Comparison of ENCODE assay signal across 8 cellular contexts in the genomic region with DNA sequence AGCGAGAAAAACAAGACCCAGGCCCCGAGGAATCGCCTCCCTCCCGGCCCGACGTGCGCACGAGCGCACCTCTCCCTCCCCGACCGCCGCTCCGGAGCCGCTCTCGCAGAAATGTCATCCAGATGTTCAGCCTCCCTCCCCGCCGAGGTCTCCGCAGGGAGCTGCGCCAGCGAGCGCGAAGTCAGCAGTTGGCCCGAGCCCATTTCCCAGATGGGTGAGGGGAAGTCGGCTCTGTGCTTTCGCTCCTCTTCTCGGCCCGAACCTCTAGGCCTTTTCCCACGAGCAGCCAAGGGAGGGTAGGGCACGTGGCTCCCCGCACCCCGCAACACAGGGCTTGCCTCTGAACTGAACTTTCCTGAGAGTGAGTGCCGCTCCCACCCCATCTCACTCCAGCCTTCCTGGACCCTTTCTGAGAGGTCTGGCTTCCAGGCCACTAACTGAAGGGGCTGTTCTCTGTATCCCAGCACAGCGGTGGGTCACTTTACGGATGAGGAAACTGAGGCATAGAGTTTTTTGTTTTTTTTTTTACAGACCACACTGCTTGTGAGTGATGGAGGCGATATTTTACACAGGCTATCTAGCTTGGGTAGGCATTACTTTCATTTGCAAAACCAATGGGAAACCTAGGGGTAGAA. TPM values are rescaled to one million over a fixed set of nuclear protein-coding genes. Genes with fewer than 3 reads are reported as not detected.
DNase-seq lines count a peak whose midpoint lies in the region; ATAC-seq, FAIRE-seq and TF ChIP-seq lines count a peak whose summit lies in the region.

No MANE protein-coding gene starts in this region.

- CTCF ChIA-PET in Panc1 (lab: Charles Lee) = interaction anchor here (0.6 to 2.7 kb wide), 7 partner anchors 9 to 438 kb away, joined by 3 to 54 read pairs (median 5); no protein-coding TSS in a partner anchor

- in situ Hi-C loops in Panc1 (cut with HindIII; ENCODE audit: low pct_unique_long_range_greater_than_20kb, low sequenced_read_pairs) = no loop called here

- peak in 1 of 2 donors; percentile 33 for TF ChIP-seq EP300 in tibial nerve (IDR thresholded peaks at IDR 0.05)

- no peaks in the 10 kb centered on the region for H3K27me3 ChIP-seq in Panc1 (ENCODE audit: control insufficient read depth, insufficient read depth, low read length)
- H3K27me3 ChIP-seq in duodenal mucosa (ENCODE audit: control insufficient read depth in 1 of 2, insufficient read depth in 2 of 2, low read length in 2 of 2) = no peaks in the 10 kb centered on the region
- no peaks in the 10 kb centered on the region for H3K27me3 ChIP-seq in tibial nerve

- H3K36me3 ChIP-seq in Panc1 (ENCODE audit: control insufficient read depth, insufficient read depth, low read length) (no peaks in the 10 kb centered on the region; the same call in 1 of the 2 replicates), duodenal mucosa (ENCODE audit: control insufficient read depth in 1 of 2, insufficient read depth in 2 of 2, low read length in 2 of 2) (no peaks in the 10 kb centered on the region), tibial nerve (no peaks in the 10 kb centered on the region)

- 7 to 8% methylated on average over 32 to 34 of the region's 35 CpGs for WGBS in tibial nerve, 2 donors

- DNase-seq in DMS 273 treated with DMSO at 0.1 percent for 48 hours (lab: John Stamatoyannopoulos, UW) (peak; percentile 65), H54 (ENCODE audit: insufficient read length, low spot score) (peak; percentile 47), Panc1 (ENCODE audit: low read depth, low spot score) (no peak), mesothelial cell of epicardium (ENCODE audit: low spot score in 2 of 2, unreplicated experiment in 2 of 2) (no peak), tibial nerve (ENCODE audit: low spot score in 2 of 2) (peak; percentile 27 to 48), DMS153 (lab: John Stamatoyannopoulos, UW) (no peak)

- H3K4me3 ChIP-seq in Panc1 (ENCODE audit: low read depth in 2 of 2, low read length in 2 of 2) = peak overlapping the region; percentile 53 to 64
- peak overlapping the region; percentile 70 to 74 for H3K4me3 ChIP-seq in duodenal mucosa (ENCODE audit: low read depth in 1 of 2, low read length in 2 of 2)
- peak overlapping the region; percentile 63 to 97 (median 78) for H3K4me3 ChIP-seq in tibial nerve

- POLR2A ChIA-PET in Panc1 (lab: Charles Lee) = no interaction called here

- ATAC-seq in Panc1 = peak; percentile 56
- no peak for ATAC-seq in GM18870 (IDR thresholded peaks at IDR 0.05; ENCODE audit: unreplicated experiment)

- H3K27ac Mint-ChIP-seq in mesothelial cell of epicardium = no peak overlapping the region

- TF ChIP-seq POLR2A in H54 (IDR thresholded peaks at IDR 0.05; ENCODE audit: low read depth, low read length) (no peak), tibial nerve (IDR thresholded peaks at IDR 0.05) (no peak)

- H3K9me3 ChIP-seq in Panc1 (ENCODE audit: control insufficient read depth, insufficient read depth, low read depth, low read length) (no peaks in the 10 kb centered on the region), duodenal mucosa (ENCODE audit: control insufficient read depth in 1 of 2, low read length in 2 of 2) (no peaks in the 10 kb centered on the region), tibial nerve (no peaks in the 10 kb centered on the region)

- peaks cover 57% of the 10 kb centered on the region for H3K4me1 Mint-ChIP-seq in mesothelial cell of epicardium

- no peaks in the 10 kb centered on the region for H3K9me3 Mint-ChIP-seq in mesothelial cell of epicardium

- peak overlapping the region; percentile 66 for H3K4me3 Mint-ChIP-seq in mesothelial cell of epicardium

- FAIRE-seq in H54 (lab: Jason Lieb, UNC) = no peak

- H3K4me1 ChIP-seq in Panc1 (ENCODE audit: control insufficient read depth, insufficient read depth, low read length) = peaks cover 19% of the 10 kb centered on the region
- H3K4me1 ChIP-seq in duodenal mucosa (ENCODE audit: control insufficient read depth in 1 of 2, insufficient read depth in 2 of 2, low read length in 2 of 2) = peaks cover 26 to 35% of the 10 kb centered on the region in 2 donors
- peaks cover 0 to 68% (median 18%) of the 10 kb centered on the region in 4 donors for H3K4me1 ChIP-seq in tibial nerve

- intact Hi-C loops in Panc1 (cut with micrococcal nuclease; ENCODE audit: unreplicated experiment) = loop anchor here (5.0 kb wide), 1 partner anchor 76 kb away; no protein-coding TSS in a partner anchor

- no TSS peak for BruUV-seq in Panc1 (replicated peaks; lab: Mats Ljungman, UMichigan)

- no peaks in the 10 kb centered on the region for H3K27me3 Mint-ChIP-seq in mesothelial cell of epicardium (ENCODE audit: low read depth)

- 0 out of 2 replicates have a peak overlapping the region, but pooled peaks have one; percentile 17 for H3K27ac ChIP-seq in Panc1 (ENCODE audit: low read length)
- no peak overlapping the region for H3K27ac ChIP-seq in duodenal mucosa (ENCODE audit: low read depth, low read length)
- H3K27ac ChIP-seq in tibial nerve = peak overlapping the region; percentile 93 to 95 (median 94)

- peak overlapping the region; percentile 45 to 48 for H3K9ac ChIP-seq in duodenal mucosa (ENCODE audit: low read depth in 1 of 2, low read length in 2 of 2)

- no peaks in the 10 kb centered on the region for H3K36me3 Mint-ChIP-seq in mesothelial cell of epicardium

- TF ChIP-seq CTCF in Panc1 (IDR thresholded peaks at IDR 0.05) = peak; percentile 37
- no peak for TF ChIP-seq CTCF in mesothelial cell of epicardium (IDR thresholded peaks at IDR 0.05; ENCODE audit: unreplicated experiment)
- TF ChIP-seq CTCF in tibial nerve (IDR thresholded peaks at IDR 0.05) = no peak

RNA-seq across cellular contexts. Expression of a gene that starts 1.0 kb away (rescaled TPM):
- total RNA-seq in Panc1 (2021; ENCODE audit: unreplicated experiment) = 9.6 TPM
- polyA plus RNA-seq in Panc1 (2012; ENCODE audit: insufficient read length) = 4.9 TPM
- 62.0 to 66.4 TPM (median 65.2 TPM) in 3 replicates for total RNA-seq in mesothelial cell of epicardium
- 10 to 100 TPM in 1 of 4 donors, 1 to 10 TPM in 3; 3.1 to 10.0 (median 5.6) TPM for total RNA-seq in tibial nerve

RNA-seq across cellular contexts. Expression of a gene that starts 2.7 kb away (rescaled TPM):
- total RNA-seq in Panc1 (2021; ENCODE audit: unreplicated experiment) (20.0 TPM), mesothelial cell of epicardium (39.8 to 46.0 TPM (median 43.4 TPM) in 3 replicates), tibial nerve (10 to 100 TPM; 16.2 to 31.4 (median 26.1) TPM)
- 28.3 TPM for polyA plus RNA-seq in Panc1 (2012; ENCODE audit: insufficient read length)

Comparison
In these comparisons a context has a peak if more than half of its experiments do, and no peak if none do; other contexts are left out.
1. DNase-seq: peak in DMS 273 treated with DMSO at 0.1 percent for 48 hours (single experiment), H54 (single experiment) and tibial nerve (2 of 2); none in Panc1 (single experiment), mesothelial cell of epicardium (0 of 2) and DMS153 (single experiment).
2. Peak in every context shown above with its lines, with median percentiles within 50 percentile points of each other: H3K4me3 ChIP-seq.